In the genomic region with DNA sequence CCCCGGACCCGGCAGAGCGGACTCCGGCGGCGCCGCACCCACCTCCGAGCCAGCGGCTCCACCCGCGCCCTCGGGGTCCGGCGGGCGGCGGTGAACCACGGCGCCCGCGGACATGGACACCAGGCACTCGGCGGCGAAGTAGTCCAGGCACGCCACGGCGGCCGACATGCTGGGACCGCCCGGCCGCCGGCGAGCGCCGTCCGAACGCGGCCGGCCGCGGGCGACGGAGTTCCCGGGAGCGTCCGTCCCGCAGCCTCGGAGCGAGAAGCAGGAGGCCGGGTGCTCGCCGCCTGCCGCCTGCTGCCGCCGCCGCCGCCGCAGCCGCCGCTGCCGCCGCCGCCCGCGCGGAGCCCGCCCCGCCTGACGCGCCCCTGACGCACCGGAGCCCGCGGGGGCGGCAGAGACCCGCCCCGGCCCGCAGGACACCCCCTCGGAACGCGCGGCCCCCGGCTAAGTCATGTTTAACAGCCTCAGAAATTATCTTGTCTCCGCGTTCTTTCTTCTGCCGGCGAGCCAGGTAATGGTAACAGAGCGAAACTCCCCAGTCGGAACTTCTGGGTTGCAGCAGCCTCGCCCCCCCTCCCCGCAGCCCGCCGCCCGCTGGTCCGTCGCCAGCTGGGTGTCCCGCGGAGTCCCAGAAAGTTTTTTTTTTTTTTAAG, we compare ENCODE assay signal across 8 cellular contexts. TPM values are rescaled to one million over a fixed set of nuclear protein-coding genes. Genes with fewer than 3 reads are reported as not detected.
DNase-seq lines count a peak whose midpoint lies in the region; ATAC-seq, FAIRE-seq and TF ChIP-seq lines count a peak whose summit lies in the region.

A gene (minus strand): TSS at position 342 of the 659 bp plus-strand sequence. CDS start 174 bp downstream, at position 168.

- ATAC-seq in GM21723 (IDR thresholded peaks at IDR 0.05; ENCODE audit: unreplicated experiment) = peak; percentile 49
- ATAC-seq in stimulated activated memory B cell treated with anti-CD40 and anti-IgM and Interleukin-4, amounts not matched to agents 10 μg/mL and 1 μg/mL and 100 μg/mL, for 72 hours = peak; percentile 69
- no peak for ATAC-seq in GM21447 (IDR thresholded peaks at IDR 0.05; ENCODE audit: unreplicated experiment)
- ATAC-seq in GM21619 (IDR thresholded peaks at IDR 0.05; ENCODE audit: unreplicated experiment) = no peak

- no peaks in the 10 kb centered on the region for H3K9me2 ChIP-seq in SU-DHL-6 (replicated peaks; ENCODE audit: insufficient read depth, low read length)

- H3K36me3 Mint-ChIP-seq in stimulated activated memory B cell treated with anti-CD40 and anti-IgM and Interleukin-4, amounts not matched to agents 10 μg/mL and 1 μg/mL and 100 μg/mL, for 72 hours = no peaks in the 10 kb centered on the region

- H3K4me3 ChIP-seq in SU-DHL-6 (ENCODE audit: insufficient read depth, low read length, poor library complexity, severe bottlenecking) (peak within 1 kb of the TSS; percentile 86), bronchial epithelial cell (ENCODE audit: low read depth, low read length) (peak within 1 kb of the TSS; percentile 40), lower leg skin (ENCODE audit: low read depth, poor library complexity, severe bottlenecking) (peak within 1 kb of the TSS; percentile 38)

- H3K9me3 ChIP-seq in SU-DHL-6 (ENCODE audit: insufficient read depth, low read length) = no peaks in the 10 kb centered on the region

- WGBS in lower leg skin, 2 donors = 2 to 9% methylated on average over 15 to 41 of the region's 97 CpGs

- peak within 1 kb of the TSS; percentile 75 for H3K4me3 Mint-ChIP-seq in stimulated activated memory B cell treated with anti-CD40 and anti-IgM and Interleukin-4, amounts not matched to agents 10 μg/mL and 1 μg/mL and 100 μg/mL, for 72 hours

- H3K9ac ChIP-seq in SU-DHL-6 (ENCODE audit: low read length) = peak within 1 kb of the TSS; percentile 64

- no peaks in the 10 kb centered on the region for H4K20me1 ChIP-seq in SU-DHL-6 (ENCODE audit: low read depth, low read length)

- no peaks in the 10 kb centered on the region for H3K27me3 ChIP-seq in SU-DHL-6 (ENCODE audit: low read length)
- H3K27me3 ChIP-seq in bronchial epithelial cell (ENCODE audit: control insufficient read depth, insufficient read depth, low read length) = peaks cover 37% of the 10 kb centered on the region

- peak within 1 kb of the TSS; percentile 98 for H2AFZ ChIP-seq in SU-DHL-6 (ENCODE audit: low read depth, low read length, severe bottlenecking)

- no peak for FAIRE-seq in bronchial epithelial cell (lab: Jason Lieb, UNC)

- intact Hi-C loops in lower leg skin (cut with DNase I; ENCODE audit: low total_unique reads) = no loop called here

- TF ChIP-seq CTCF in SU-DHL-6 (IDR thresholded peaks at IDR 0.05; ENCODE audit: insufficient read depth, low read length, poor library complexity, severe bottlenecking) = no peak
- no peak for TF ChIP-seq CTCF in bronchial epithelial cell (IDR thresholded peaks at IDR 0.05; ENCODE audit: insufficient read depth, low read length, severe bottlenecking)
- TF ChIP-seq CTCF in lower leg skin (IDR thresholded peaks at IDR 0.05) = no peak

- no peaks in the 10 kb centered on the region; the same call in 1 of the 2 replicates for H3F3A ChIP-seq in SU-DHL-6 (ENCODE audit: insufficient read depth)

- peaks cover 73% of the 10 kb centered on the region for H3K27me3 Mint-ChIP-seq in stimulated activated memory B cell treated with anti-CD40 and anti-IgM and Interleukin-4, amounts not matched to agents 10 μg/mL and 1 μg/mL and 100 μg/mL, for 72 hours

- no peak within 1 kb of the TSS for H3K27ac ChIP-seq in SU-DHL-6 (ENCODE audit: low read depth, low read length)

- peak within 1 kb of the TSS; percentile 81 for H3K4me2 ChIP-seq in SU-DHL-6 (ENCODE audit: low read depth, low read length, poor library complexity, severe bottlenecking)

- no peak for TF ChIP-seq POLR2A in lower leg skin (IDR thresholded peaks at IDR 0.05)

- no peaks in the 10 kb centered on the region for H3K9me3 Mint-ChIP-seq in stimulated activated memory B cell treated with anti-CD40 and anti-IgM and Interleukin-4, amounts not matched to agents 10 μg/mL and 1 μg/mL and 100 μg/mL, for 72 hours

- peaks cover 14% of the 10 kb centered on the region for H3K4me1 Mint-ChIP-seq in stimulated activated memory B cell treated with anti-CD40 and anti-IgM and Interleukin-4, amounts not matched to agents 10 μg/mL and 1 μg/mL and 100 μg/mL, for 72 hours

- H3K27ac Mint-ChIP-seq in stimulated activated memory B cell treated with anti-CD40 and anti-IgM and Interleukin-4, amounts not matched to agents 10 μg/mL and 1 μg/mL and 100 μg/mL, for 72 hours = peak within 1 kb of the TSS; percentile 50

- no peaks in the 10 kb centered on the region for H3K79me2 ChIP-seq in SU-DHL-6 (ENCODE audit: insufficient read depth, low read length)

- H3K36me3 ChIP-seq in SU-DHL-6 (ENCODE audit: low read length) (no peaks in the 10 kb centered on the region), bronchial epithelial cell (ENCODE audit: control insufficient read depth, insufficient read depth, low read length) (no peaks in the 10 kb centered on the region)

- DNase-seq in AG08396 (ENCODE audit: low spot score) = peak; percentile 49
- no peak for DNase-seq in bronchial epithelial cell (ENCODE audit: low read depth)
- no peak for DNase-seq in lower leg skin (ENCODE audit: low spot score in 2 of 2)

RNA-seq across cellular contexts. Expression of the gene that starts here (rescaled TPM):
- under 0.01 TPM in 1 of 2 replicates, not detected in the other for total RNA-seq in bronchial epithelial cell
- under 1 TPM in 2 of 4 donors, not detected in 2; 0.07 to 0.16 TPM for total RNA-seq in lower leg skin

Comparison
In these comparisons a context has a peak if more than half of its experiments do, and no peak if none do; other contexts are left out.
1. ATAC-seq: peak in GM21723 (single experiment) and stimulated activated memory B cell treated with anti-CD40 and anti-IgM and Interleukin-4, amounts not matched to agents 10 μg/mL and 1 μg/mL and 100 μg/mL, for 72 hours (single experiment); none in GM21447 (single experiment) and GM21619 (single experiment).
2. Peak in every context shown above with its lines, with median percentiles within 50 percentile points of each other: H3K4me3 ChIP-seq.